ENCODE assay signal across 14 cellular contexts in genomic region chr5:171601266-171601881, GRCh38.
DNase-seq lines count a peak whose midpoint lies in the region; ATAC-seq and TF ChIP-seq lines count a peak whose summit lies in the region.
"Had no signal": no experiment of that assay in that cellular context is flagged by ENCODE, and none has a peak within 500 bp of the region (broad histone marks: within the 10 kb centered on the region; RNA-seq: fewer than 3 reads in every experiment).

No MANE protein-coding gene starts in this region.

- peaks cover 10% of the 10 kb centered on the region for H3K9me3 Mint-ChIP-seq in endodermal cell
- H3K9me3 Mint-ChIP-seq: central memory CD8-positive, alpha-beta T cell had no signal

- no peak overlapping the region for H3K4me3 ChIP-seq in endodermal cell (ENCODE audit: low read length)
- H3K4me3 ChIP-seq: GM23248 had no signal

- DNase-seq in AML-193 (lab: John Stamatoyannopoulos, UW): peak; percentile 88 to 89
- peak; percentile 54 for DNase-seq in CD1c-positive myeloid dendritic cell (ENCODE audit: extremely low spot score)
- peak; percentile 86 for DNase-seq in NOMO-1 treated with DMSO at 0.1 percent for 48 hours (lab: John Stamatoyannopoulos, UW; ENCODE audit: unreplicated experiment)
- peak; percentile 42 for DNase-seq in endodermal cell
- no peak for DNase-seq in NCI-H128 (lab: John Stamatoyannopoulos, UW; ENCODE audit: unreplicated experiment)
- DNase-seq in COLO829 (ENCODE audit: low spot score): no peak
- DNase-seq: activated gamma-delta T cell treated with Interleukin-2 at 50 U/mL for 16 hours, NCI-H2081 had no signal

- H3K9ac ChIP-seq in endodermal cell (ENCODE audit: extremely low read depth, low read length, poor library complexity, severe bottlenecking): no peak overlapping the region
- H3K9ac ChIP-seq: GM23248 had no signal

- peaks cover 10% of the 10 kb centered on the region for H3K9me3 ChIP-seq in endodermal cell (ENCODE audit: control insufficient read depth, low read length)
- H3K9me3 ChIP-seq: thoracic aorta had no signal

- no peaks in the 10 kb centered on the region for H3K4me1 ChIP-seq in endodermal cell (ENCODE audit: control insufficient read depth, insufficient read depth, low read length)

- peaks cover 2% of the 10 kb centered on the region for H3K27me3 Mint-ChIP-seq in endodermal cell (ENCODE audit: insufficient read depth)

- H3K27me3 ChIP-seq in endodermal cell (ENCODE audit: control insufficient read depth, insufficient read depth, low read length, poor library complexity, severe bottlenecking): no peaks in the 10 kb centered on the region

- no peaks in the 10 kb centered on the region for H3K36me3 Mint-ChIP-seq in endodermal cell (ENCODE audit: low read depth)
- H3K36me3 Mint-ChIP-seq: mesothelial cell of epicardium had no signal

- 67 to 89% methylated on average over 1 to 9 of the region's 9 CpGs for WGBS in endodermal cell (ENCODE audit: insufficient coverage in 1 of 2, insufficient read length in 1 of 2), 2 experiments

- H3K27ac ChIP-seq in endodermal cell (ENCODE audit: low read depth, low read length): no peak overlapping the region
- H3K27ac ChIP-seq: GM23248, thoracic aorta had no signal

- no peak for TF ChIP-seq CTCF in endodermal cell (conservative IDR thresholded peaks at IDR 0.05)

- no peak overlapping the region for H3K27ac Mint-ChIP-seq in endodermal cell
- H3K27ac Mint-ChIP-seq: mesothelial cell of epicardium had no signal

- no peaks in the 10 kb centered on the region for H3K36me3 ChIP-seq in endodermal cell (ENCODE audit: control insufficient read depth, insufficient read depth, low read length)
- H3K36me3 ChIP-seq: thoracic aorta had no signal

- H3K4me3 Mint-ChIP-seq in endodermal cell: no peak overlapping the region
- H3K4me3 Mint-ChIP-seq: central memory CD8-positive, alpha-beta T cell; mesothelial cell of epicardium had no signal

- no peak for ATAC-seq in HG03139 (IDR thresholded peaks at IDR 0.05; ENCODE audit: unreplicated experiment)
- no peak for ATAC-seq in GM19455 (IDR thresholded peaks at IDR 0.05; ENCODE audit: unreplicated experiment)

- H3K4me1 Mint-ChIP-seq in endodermal cell: no peaks in the 10 kb centered on the region

Comparison
In these comparisons a context has a peak if more than half of its experiments do, and no peak if none do; other contexts are left out.
1. DNase-seq: peak in AML-193 (2 of 2), CD1c-positive myeloid dendritic cell (single experiment), NOMO-1 treated with DMSO at 0.1 percent for 48 hours (single experiment) and endodermal cell (single experiment); none in NCI-H128 (single experiment) and COLO829 (single experiment).